ENCODE assay signal across 21 cellular contexts in genomic region chrX:114962209-114962608, GRCh38. TPM values are rescaled to one million over a fixed set of nuclear protein-coding genes. Genes with fewer than 3 reads are reported as not detected.
"Had no signal": no experiment of that assay in that cellular context is flagged by ENCODE, and none has a peak within 500 bp of the region (broad histone marks: within the 10 kb centered on the region; RNA-seq: fewer than 3 reads in every experiment).

No MANE protein-coding gene starts in this region.

- H3K4me1 ChIP-seq: heart left ventricle, psoas muscle, spleen, upper lobe of left lung, uterus had no signal

- ATAC-seq: heart left ventricle; left colon; left ventricle myocardium superior; naive thymus-derived CD4-positive, alpha-beta T cell; psoas muscle; sciatic nerve; stimulated activated memory B cell treated with anti-CD40 and anti-IgM and Interleukin-4, amounts not matched to agents 10 μg/mL and 1 μg/mL and 100 μg/mL, for 72 hours had no signal

- DNase-seq: effector CD4-positive, alpha-beta T cell; endodermal cell; heart left ventricle; hippocampal formation; left colon; left ventricle myocardium superior; naive thymus-derived CD4-positive, alpha-beta T cell; nephron progenitor cell; psoas muscle; spleen; stimulated activated CD4-positive, alpha-beta T cell treated with anti-CD3 and anti-CD28 coated beads, Interleukin-15, amount 100 ng/mL, for 24 hours; stimulated activated CD4-positive, alpha-beta T cell treated with anti-CD3 and anti-CD28 coated beads, Interleukin-1b, Interleukin-23, amount 100 ng/mL, for 48 hours; stimulated activated CD4-positive, alpha-beta T cell treated with anti-CD3 and anti-CD28 coated beads, Interleukin-4, amount 100 ng/mL, for 24 hours; tibial artery; upper lobe of left lung; uterus had no signal

- H3K36me3 ChIP-seq: heart left ventricle, spleen, tibial artery, upper lobe of left lung, uterus had no signal

- H3K27ac ChIP-seq: heart left ventricle, psoas muscle, spleen, tibial artery, upper lobe of left lung, uterus had no signal

- H3K9me3 ChIP-seq: heart left ventricle, psoas muscle, spleen, tibial artery, upper lobe of left lung, uterus had no signal

- H3K27me3 ChIP-seq: spleen, tibial artery, upper lobe of left lung, uterus had no signal

- H3K4me3 ChIP-seq: heart left ventricle, psoas muscle, spleen, tibial artery, upper lobe of left lung, uterus had no signal

RNA-seq across cellular contexts. Expression of gene IL13RA2, which starts 55.2 kb away (rescaled TPM):
- total RNA-seq: endodermal cell; endothelial cell of umbilical vein; left ventricle myocardium superior; mesenteric fat pad; mononuclear cell; naive thymus-derived CD4-positive, alpha-beta T cell; psoas muscle; uterus had no signal
